In the genomic region with DNA sequence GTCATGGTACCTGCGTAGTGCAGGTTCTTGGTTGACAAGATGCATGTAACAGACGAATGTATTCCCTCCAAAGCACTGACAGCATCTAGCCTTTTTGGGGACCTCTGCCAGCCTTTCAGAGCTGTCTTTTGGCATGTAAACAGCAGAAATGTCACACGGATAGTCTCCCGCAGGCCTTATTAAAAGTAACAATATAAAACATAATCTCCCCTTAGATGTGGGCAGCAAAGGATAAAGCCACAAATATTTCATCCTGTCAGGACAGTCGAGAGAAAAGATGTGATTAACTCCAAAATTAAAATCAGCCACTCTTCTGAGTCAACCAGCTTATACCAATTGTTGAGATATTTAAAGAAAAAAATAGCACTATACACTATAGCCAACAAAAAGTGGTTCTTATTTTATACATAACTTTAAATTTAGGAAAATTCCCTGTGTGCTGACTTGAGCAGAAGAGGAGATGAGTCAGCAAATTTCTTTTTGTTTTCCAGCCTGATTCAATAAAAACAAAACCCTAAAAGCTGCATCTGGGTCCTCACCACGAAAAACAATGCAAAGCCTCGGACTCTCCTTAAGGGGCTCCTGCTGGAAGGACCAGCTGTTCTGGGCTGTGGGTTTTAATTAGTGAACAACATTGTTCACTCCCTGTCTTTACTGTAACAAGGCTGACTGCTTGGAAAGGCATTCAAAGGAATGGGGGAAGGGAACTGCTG, we compare ENCODE assay signal across 12 cellular contexts.
DNase-seq lines count a peak whose midpoint lies in the region; ATAC-seq, FAIRE-seq and TF ChIP-seq lines count a peak whose summit lies in the region.
"Had no signal": no experiment of that assay in that cellular context is flagged by ENCODE, and none has a peak within 500 bp of the region (broad histone marks: within the 10 kb centered on the region; RNA-seq: fewer than 3 reads in every experiment).

No MANE protein-coding gene starts in this region.

- peak overlapping the region; percentile 7 for H4K5ac ChIP-seq in H1 (ENCODE audit: insufficient read length, low read depth, low read length)

- no peak overlapping the region for H3K18ac ChIP-seq in H1 (ENCODE audit: extremely low read depth, low read length)

- WGBS in H1 (ENCODE audit: extremely low coverage in 1 of 2, insufficient coverage in 1 of 2, insufficient read length in 1 of 2, insufficient replicate concordance in 2 of 2, low coverage in 1 of 2, low lambda C conversion rate in 2 of 2, missing lambda C conversion rate in 1 of 2), 2 experiments: 83% methylated on average over 7 of the region's 7 CpGs; no CpG with 5 or more reads in 1 of the 2 experiments

- no peaks in the 10 kb centered on the region for H3K9me3 ChIP-seq in PC-3 (ENCODE audit: low read length)
- peaks cover 11 to 36% of the 10 kb centered on the region in 2 experiments for H3K9me3 ChIP-seq in H1 (ENCODE audit: insufficient read depth in 2 of 2, low read depth in 1 of 2, low read length in 1 of 2)
- H3K9me3 ChIP-seq in CD8-positive, alpha-beta T cell (ENCODE audit: low read length): no peaks in the 10 kb centered on the region

- H3K4me1 Mint-ChIP-seq in CD8-positive, alpha-beta T cell (ENCODE audit: low read depth): no peaks in the 10 kb centered on the region
- H3K4me1 Mint-ChIP-seq: CD4-positive, alpha-beta memory T cell; naive thymus-derived CD8-positive, alpha-beta T cell had no signal

- intact Hi-C loops in PC-3 (cut with micrococcal nuclease) (no loop called here), Right ventricle myocardium inferior (cut with DNase I) (no loop called here)
- intact Hi-C loops in CD8-positive, alpha-beta T cell (cut with DNase I, micrococcal nuclease): no loop called here

- peak overlapping the region; percentile 4 for H2BK5ac ChIP-seq in H1 (ENCODE audit: low read depth, low read length)

- in situ Hi-C loops in Caki2 (cut with HindIII; ENCODE audit: low pct_unique_long_range_greater_than_20kb, low sequenced_read_pairs): no loop called here

- TF ChIP-seq CTCF in PC-3 (conservative IDR thresholded peaks at IDR 0.05; ENCODE audit: low read depth, low read length) (no peak), H1 (IDR thresholded peaks at IDR 0.05; ENCODE audit: control extremely low read depth in 1 of 3, insufficient read depth in 1 of 3, low read depth in 1 of 3, low read length in 3 of 3) (no peak), RWPE1 (conservative IDR thresholded peaks at IDR 0.05; ENCODE audit: low read depth) (no peak)
- no peak for TF ChIP-seq CTCF in CD8-positive, alpha-beta T cell (IDR thresholded peaks at IDR 0.05)

- H4K91ac ChIP-seq in H1 (replicated peaks; ENCODE audit: insufficient read length, low read length): no peak overlapping the region

- no peak for TF ChIP-seq EP300 in H1 (IDR thresholded peaks at IDR 0.05; ENCODE audit: borderline replicate concordance in 1 of 2, low read depth in 2 of 2, low read length in 2 of 2)

- no peak overlapping the region for H3K4ac ChIP-seq in H1 (replicated peaks; ENCODE audit: insufficient read length, low read depth, low read length)

- no peak overlapping the region for H3K4me2 ChIP-seq in PC-3 (ENCODE audit: low read length)
- H3K4me2 ChIP-seq in H1 (ENCODE audit: insufficient read depth in 1 of 2, low read depth in 2 of 2, low read length in 2 of 2): no peak overlapping the region

- H2BK120ac ChIP-seq in H1 (replicated peaks; ENCODE audit: low read depth, low read length): no peak overlapping the region

- H3K27me3 ChIP-seq in PC-3 (ENCODE audit: low read length) (no peaks in the 10 kb centered on the region), H1 (replicated peaks in 1 of 4; ENCODE audit: control insufficient read depth in 3 of 4, extremely low read depth in 1 of 4, insufficient read depth in 3 of 4, low read length in 3 of 4) (no peaks in the 10 kb centered on the region)
- no peaks in the 10 kb centered on the region for H3K27me3 ChIP-seq in CD8-positive, alpha-beta T cell (ENCODE audit: insufficient read depth, low read length)

- no peak overlapping the region for H2BK12ac ChIP-seq in H1 (ENCODE audit: low read depth, low read length)

- no peak overlapping the region for H3K9ac ChIP-seq in PC-3 (ENCODE audit: low read length)
- no peak overlapping the region for H3K9ac ChIP-seq in H1 (replicated peaks in 1 of 4; ENCODE audit: extremely low read depth in 1 of 4, low read depth in 3 of 4, low read length in 3 of 4)

- no peak for FAIRE-seq in H1 (lab: Jason Lieb, UNC)

- H3K9me3 Mint-ChIP-seq in CD8-positive, alpha-beta T cell: peaks cover 6% of the 10 kb centered on the region

- no peaks in the 10 kb centered on the region for H3K79me2 ChIP-seq in PC-3 (ENCODE audit: low read length)
- H3K79me2 ChIP-seq in H1 (ENCODE audit: control insufficient read depth in 1 of 2, insufficient read depth in 2 of 2, low read length in 2 of 2): no peaks in the 10 kb centered on the region

- H3K27ac Mint-ChIP-seq in CD8-positive, alpha-beta T cell: no peak overlapping the region
- H3K27ac Mint-ChIP-seq: CD4-positive, alpha-beta memory T cell; naive thymus-derived CD8-positive, alpha-beta T cell had no signal

- CTCF ChIA-PET in PC-3 (lab: Charles Lee): no interaction called here
- CTCF ChIA-PET in H1 (lab: Charles Lee; ENCODE audit: partially characterized antibody): interaction anchor here (0.6 to 1.7 kb wide), 3 partner anchors 9 to 214 kb away, joined by 3 to 4 read pairs (median 3); no protein-coding TSS in a partner anchor
- CTCF ChIA-PET in RWPE1 (lab: Yijun Ruan, JAX): no interaction called here
- CTCF ChIA-PET in CD8-positive, alpha-beta T cell (lab: Charles Lee): no interaction called here

- POLR2A ChIA-PET in PC-3 (lab: Charles Lee; ENCODE audit: unreplicated experiment): no interaction called here
- POLR2A ChIA-PET in H1 (lab: Charles Lee; ENCODE audit: partially characterized antibody): no interaction called here
- POLR2A ChIA-PET in RWPE1 (lab: Yijun Ruan, JAX; ENCODE audit: low non-redundant PET): no interaction called here
- POLR2A ChIA-PET in CD8-positive, alpha-beta T cell (lab: Charles Lee): no interaction called here

- H2AK5ac ChIP-seq in H1 (ENCODE audit: low read depth, low read length): 0 out of 2 replicates have a peak overlapping the region, but pooled peaks have one; percentile 65

- H3K36me3 ChIP-seq in PC-3 (ENCODE audit: low read depth, low read length) (no peaks in the 10 kb centered on the region), H1 (ENCODE audit: control insufficient read depth in 2 of 4, insufficient read depth in 4 of 4, low read length in 3 of 4) (peaks cover 0 to 3% (median 0%) of the 10 kb centered on the region in 4 experiments; a peak in 1 of 8 replicates)
- no peaks in the 10 kb centered on the region for H3K36me3 ChIP-seq in CD8-positive, alpha-beta T cell (ENCODE audit: insufficient read depth, low read length)

- DNase-seq in Caki2 (ENCODE audit: low read depth): peak; percentile 8
- DNase-seq in PC-3: no peak
- no peak for DNase-seq in H1 (ENCODE audit: low read depth in 1 of 2, low spot score in 2 of 2)
- DNase-seq in myocyte (ENCODE audit: low read depth): peak; percentile 96
- no peak for DNase-seq in RWPE1 (ENCODE audit: low spot score)
- no peak for DNase-seq in CD8-positive, alpha-beta T cell
- no peak for DNase-seq in Right ventricle myocardium inferior (ENCODE audit: missing footprints)
- DNase-seq: activated T-cell treated with anti-CD3 and anti-CD28 coated beads, Interleukin-2, amount 50 U/mL, for 1 hour; CD4-positive, alpha-beta memory T cell; naive thymus-derived CD8-positive, alpha-beta T cell; stimulated activated CD4-positive, alpha-beta T cell treated with anti-CD3 and anti-CD28 coated beads, Interleukin-1b, Interleukin-23, amount 100 ng/mL, for 48 hours had no signal

- H2BK20ac ChIP-seq in H1 (ENCODE audit: low read length): peak overlapping the region; percentile 10; the same call in 1 of the 2 replicates

- peak overlapping the region; percentile 55; the same call in 1 of the 2 replicates for H2AFZ ChIP-seq in PC-3 (ENCODE audit: low read length)
- H2AFZ ChIP-seq in H1 (ENCODE audit: low read length): peak overlapping the region; percentile 58; the same call in 1 of the 2 replicates

- no peak overlapping the region for H3K14ac ChIP-seq in H1 (ENCODE audit: insufficient read length)

- no peak overlapping the region for H3K23ac ChIP-seq in H1 (ENCODE audit: insufficient read length)

- no peaks in the 10 kb centered on the region for H3K9me2 ChIP-seq in PC-3 (replicated peaks; ENCODE audit: low read length)

- TF ChIP-seq RAD21 in H1 (IDR thresholded peaks at IDR 0.05 in 1 of 2, conservative IDR thresholded peaks at IDR 0.05 in 1 of 2; ENCODE audit: low read depth in 2 of 2, low read length in 2 of 2): no peak

- no TSS peak for BruUV-seq in PC-3 (replicated peaks; lab: Mats Ljungman, UMichigan)

- H3K4me3 Mint-ChIP-seq in CD8-positive, alpha-beta T cell: no peak overlapping the region
- H3K4me3 Mint-ChIP-seq: CD4-positive, alpha-beta memory T cell; naive thymus-derived CD8-positive, alpha-beta T cell had no signal

- no peaks in the 10 kb centered on the region for H3K27me3 Mint-ChIP-seq in CD8-positive, alpha-beta T cell (ENCODE audit: low read depth)
- H3K27me3 Mint-ChIP-seq: CD4-positive, alpha-beta memory T cell; naive thymus-derived CD8-positive, alpha-beta T cell had no signal

- no peak for TF ChIP-seq POLR2A in H1 (IDR thresholded peaks at IDR 0.05; ENCODE audit: control extremely low read depth in 1 of 2, low read depth in 2 of 2, low read length in 2 of 2)

- H4K8ac ChIP-seq in H1 (ENCODE audit: extremely low read depth, insufficient read depth, low read length): no peak overlapping the region

- H4K20me1 ChIP-seq in PC-3 (ENCODE audit: low read length) (no peaks in the 10 kb centered on the region), H1 (replicated peaks in 1 of 2; ENCODE audit: control insufficient read depth in 1 of 2, insufficient read depth in 2 of 2, low read length in 2 of 2) (no peaks in the 10 kb centered on the region)

- H3K4me3 ChIP-seq in PC-3 (ENCODE audit: low read length): no peak overlapping the region
- H3K4me3 ChIP-seq in H1 (ENCODE audit: extremely low read depth in 1 of 4, insufficient read depth in 2 of 4, low read depth in 3 of 4, low read length in 4 of 4): no peak overlapping the region
- no peak overlapping the region for H3K4me3 ChIP-seq in CD8-positive, alpha-beta T cell (ENCODE audit: low read depth, low read length)

- no peak overlapping the region for H2BK15ac ChIP-seq in H1 (ENCODE audit: low read length)

- H3K4me1 ChIP-seq in PC-3 (ENCODE audit: insufficient read depth, low read length) (peaks cover 5% of the 10 kb centered on the region; the same call in 1 of the 2 replicates), H1 (replicated peaks in 1 of 4; ENCODE audit: control insufficient read depth in 3 of 4, insufficient read depth in 4 of 4, low read length in 3 of 4) (peaks cover 0 to 11% (median 7%) of the 10 kb centered on the region in 4 experiments; a peak in 4 of 7 replicates)
- H3K4me1 ChIP-seq in CD8-positive, alpha-beta T cell (ENCODE audit: insufficient read depth, low read length): no peaks in the 10 kb centered on the region

- no peak overlapping the region for H3K27ac ChIP-seq in PC-3 (ENCODE audit: low read length)
- H3K27ac ChIP-seq in H1 (ENCODE audit: low read depth, low read length): no peak overlapping the region
- no peak overlapping the region for H3K27ac ChIP-seq in RWPE1
- no peak overlapping the region for H3K27ac ChIP-seq in CD8-positive, alpha-beta T cell (ENCODE audit: low read depth, low read length)

- ATAC-seq in PC-3 (no peak), HG03135 (IDR thresholded peaks at IDR 0.05; ENCODE audit: unreplicated experiment) (no peak), Right ventricle myocardium inferior (no peak)
- no peak for ATAC-seq in CD8-positive, alpha-beta T cell
- ATAC-seq: naive thymus-derived CD8-positive, alpha-beta T cell had no signal

- no peaks in the 10 kb centered on the region for H3K79me1 ChIP-seq in H1 (ENCODE audit: low read depth, low read length)

- peaks cover 4% of the 10 kb centered on the region; the same call in 1 of the 2 replicates for H3K23me2 ChIP-seq in H1 (ENCODE audit: low read depth, low read length)

- H3F3A ChIP-seq in PC-3 (ENCODE audit: low read length, unreplicated experiment): no peaks in the 10 kb centered on the region

- no peak overlapping the region for H3K56ac ChIP-seq in H1 (replicated peaks; ENCODE audit: insufficient read length, low read depth, low read length)

- no peaks in the 10 kb centered on the region for H3K36me3 Mint-ChIP-seq in CD8-positive, alpha-beta T cell
- H3K36me3 Mint-ChIP-seq: CD4-positive, alpha-beta memory T cell; naive thymus-derived CD8-positive, alpha-beta T cell had no signal

Comparison
In these comparisons a context has a peak if more than half of its experiments do, and no peak if none do; other contexts are left out.
1. DNase-seq: peak in Caki2 (single experiment) and myocyte (single experiment); none in PC-3 (single experiment), H1 (0 of 2), RWPE1 (single experiment), CD8-positive, alpha-beta T cell (0 of 7) and Right ventricle myocardium inferior (single experiment).